ENCODE assay signal across 8 cellular contexts in genomic region chr4:19645589-19645988, GRCh38.
"Had no signal": no experiment of that assay in that cellular context is flagged by ENCODE, and none has a peak within 500 bp of the region (broad histone marks: within the 10 kb centered on the region; RNA-seq: fewer than 3 reads in every experiment).

No MANE protein-coding gene starts in this region.

- H3K9me3 ChIP-seq: HAP-1 had no signal

- H3K4me3 Mint-ChIP-seq: HFFc6 had no signal

- ATAC-seq: HCT116, K562 had no signal

- H3K4me1 ChIP-seq: HAP-1 had no signal

- H3K9me3 Mint-ChIP-seq: HFFc6 had no signal

- H3K9ac ChIP-seq: GM23248 had no signal

- H3K27ac ChIP-seq: GM23248 had no signal

- H3K27ac Mint-ChIP-seq: HFFc6 had no signal

- H3K4me3 ChIP-seq: GM23248, HAP-1, K562 had no signal

- H3K36me3 ChIP-seq: HAP-1 had no signal

- DNase-seq: GM23248, GOT3, H7, HFFc6, IMR-90 had no signal

- H2AFZ ChIP-seq: GM23248 had no signal
